In the genomic region with DNA sequence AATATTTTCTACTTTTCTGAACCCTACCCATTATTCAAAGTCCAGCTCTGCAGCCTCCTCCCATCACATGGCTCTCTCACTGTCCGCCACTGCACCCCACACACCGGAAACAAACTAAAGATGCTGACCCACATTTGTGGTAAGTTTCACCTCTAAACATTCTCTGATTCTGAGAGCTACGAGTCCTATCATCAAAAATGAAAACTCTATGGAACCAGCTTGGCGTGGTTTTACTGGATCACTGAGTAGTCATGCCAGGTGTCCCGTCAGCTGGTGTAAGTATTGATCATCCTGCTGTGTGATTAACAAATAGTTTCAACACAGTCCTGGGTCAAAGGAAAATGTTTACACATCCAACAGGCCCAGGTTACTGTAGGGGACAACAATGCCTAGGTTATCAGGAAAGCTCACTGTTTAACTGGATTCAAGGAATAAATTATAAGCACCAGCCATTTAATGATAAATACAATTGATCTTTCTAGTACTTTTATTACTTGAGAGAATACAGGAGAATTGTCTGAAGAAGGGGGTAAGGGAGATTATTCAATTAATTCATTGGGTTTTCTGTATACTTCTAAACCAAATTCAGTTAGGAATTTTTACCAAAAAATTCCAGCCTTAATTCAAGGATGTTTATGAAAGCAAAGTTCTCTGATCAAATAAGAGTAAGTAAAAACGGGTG, we compare ENCODE assay signal across 8 cellular contexts. TPM values are rescaled to one million over a fixed set of nuclear protein-coding genes. Genes with fewer than 3 reads are reported as not detected.
DNase-seq lines count a peak whose midpoint lies in the region; ATAC-seq, FAIRE-seq and TF ChIP-seq lines count a peak whose summit lies in the region.

No MANE protein-coding gene starts in this region.

- peak overlapping the region; percentile 82 for H3K4me3 Mint-ChIP-seq in activated naive CD4-positive, alpha-beta T cell treated with anti-CD3 and anti-CD28 coated beads, Interleukin-2, amount 50 U/mL, for 24 hours
- no peak overlapping the region for H3K4me3 Mint-ChIP-seq in mesothelial cell of epicardium

- peak; percentile 48 for ATAC-seq in HG02970 (IDR thresholded peaks at IDR 0.05; ENCODE audit: low FRiP score, unreplicated experiment)

- H3K4me1 Mint-ChIP-seq in activated naive CD4-positive, alpha-beta T cell treated with anti-CD3 and anti-CD28 coated beads, Interleukin-2, amount 50 U/mL, for 24 hours, result peaks cover 92% of the 10 kb centered on the region
- H3K4me1 Mint-ChIP-seq in mesothelial cell of epicardium, result peaks cover 6% of the 10 kb centered on the region

- no peaks in the 10 kb centered on the region for H3K27me3 Mint-ChIP-seq in activated naive CD4-positive, alpha-beta T cell treated with anti-CD3 and anti-CD28 coated beads, Interleukin-2, amount 50 U/mL, for 24 hours
- H3K27me3 Mint-ChIP-seq in mesothelial cell of epicardium (ENCODE audit: low read depth), result no peaks in the 10 kb centered on the region

- no peak for DNase-seq in GM12892 (ENCODE audit: insufficient read length)
- no peak for DNase-seq in mesothelial cell of epicardium (ENCODE audit: low spot score in 2 of 2, unreplicated experiment in 2 of 2)
- no peak for DNase-seq in HuH-7.5 (ENCODE audit: low spot score)
- no peak for DNase-seq in AML-193 (lab: John Stamatoyannopoulos, UW)
- no peak for DNase-seq in islet precursor cell
- DNase-seq in GF-D8 (lab: John Stamatoyannopoulos, UW), result no peak

- TF ChIP-seq CTCF in mesothelial cell of epicardium (IDR thresholded peaks at IDR 0.05; ENCODE audit: unreplicated experiment), result no peak

- H3K9me3 Mint-ChIP-seq in activated naive CD4-positive, alpha-beta T cell treated with anti-CD3 and anti-CD28 coated beads, Interleukin-2, amount 50 U/mL, for 24 hours, result no peaks in the 10 kb centered on the region
- H3K9me3 Mint-ChIP-seq in mesothelial cell of epicardium, result no peaks in the 10 kb centered on the region

- H3K36me3 Mint-ChIP-seq in activated naive CD4-positive, alpha-beta T cell treated with anti-CD3 and anti-CD28 coated beads, Interleukin-2, amount 50 U/mL, for 24 hours, result no peaks in the 10 kb centered on the region
- H3K36me3 Mint-ChIP-seq in mesothelial cell of epicardium, result peaks cover 9% of the 10 kb centered on the region

- peak; percentile 70 for FAIRE-seq in GM12892 (lab: Jason Lieb, UNC)

- peak overlapping the region; percentile 94 for H3K27ac Mint-ChIP-seq in activated naive CD4-positive, alpha-beta T cell treated with anti-CD3 and anti-CD28 coated beads, Interleukin-2, amount 50 U/mL, for 24 hours
- H3K27ac Mint-ChIP-seq in mesothelial cell of epicardium, result peak overlapping the region; percentile 15

- no peak for TF ChIP-seq POLR2A in GM12892 (IDR thresholded peaks at IDR 0.05; ENCODE audit: low read depth, low read length)

RNA-seq across cellular contexts. Expression of a gene that starts 33.9 kb away (rescaled TPM):
- polyA plus RNA-seq in GM12892 (2012; ENCODE audit: missing spikeins), result 182 TPM
- total RNA-seq in mesothelial cell of epicardium, result 40.3 to 44.3 TPM (median 42.8 TPM) in 3 replicates
